ENCODE assay signal across 11 cellular contexts in the genomic region with DNA sequence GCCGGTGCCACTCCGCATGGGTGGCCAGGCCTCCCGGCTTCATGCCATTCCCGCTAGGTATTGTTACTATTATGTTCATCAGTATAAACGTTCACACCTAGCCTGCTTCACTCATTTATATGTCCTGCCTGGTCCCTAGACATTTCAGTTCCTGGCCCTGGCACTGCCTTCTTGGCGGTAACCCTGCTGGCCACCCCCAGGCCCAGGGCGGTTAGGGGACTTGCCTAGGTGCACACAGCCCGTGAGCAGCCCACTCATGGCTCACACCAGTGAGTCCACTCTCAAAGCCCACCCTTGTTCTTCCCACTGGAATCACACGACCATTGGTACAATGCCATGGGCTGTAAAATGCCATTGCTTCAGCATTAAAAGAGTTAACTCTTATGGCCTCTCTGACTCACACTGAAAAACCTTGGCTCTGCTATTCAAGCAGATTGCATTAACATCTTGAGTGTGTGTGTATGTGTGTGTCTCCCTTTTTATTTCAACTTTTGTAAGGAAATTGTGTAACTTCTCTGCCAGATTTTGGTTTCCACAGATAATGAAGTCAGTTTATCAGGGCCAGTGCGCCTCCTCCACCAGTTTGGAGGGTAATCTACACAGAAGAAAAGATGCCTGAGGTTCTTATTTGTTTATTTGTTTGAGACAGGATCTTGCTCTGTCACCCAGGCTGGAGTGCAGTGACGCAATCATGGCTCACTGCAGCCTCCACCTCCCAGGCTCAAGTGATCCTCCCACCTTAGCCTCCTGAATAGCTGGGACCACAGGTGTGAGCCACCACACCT.
DNase-seq lines count a peak whose midpoint lies in the region; ATAC-seq and TF ChIP-seq lines count a peak whose summit lies in the region.
"Had no signal": no experiment of that assay in that cellular context is flagged by ENCODE, and none has a peak within 500 bp of the region (broad histone marks: within the 10 kb centered on the region; RNA-seq: fewer than 3 reads in every experiment).

No MANE protein-coding gene starts in this region.

- peaks cover 76% of the 10 kb centered on the region for H3K79me2 ChIP-seq in smooth muscle cell (ENCODE audit: low read depth)

- H2AFZ ChIP-seq in smooth muscle cell (ENCODE audit: low read depth): no peak overlapping the region

- peak overlapping the region; percentile 46 for H3K4me2 ChIP-seq in smooth muscle cell

- no peaks in the 10 kb centered on the region for H3K9me3 Mint-ChIP-seq in HFFc6
- H3K9me3 Mint-ChIP-seq: activated B cell treated with CpG ODN at 0.5 μM for 24 hours had no signal

- H3K4me3 Mint-ChIP-seq in HFFc6: no peak overlapping the region
- H3K4me3 Mint-ChIP-seq: activated B cell treated with CpG ODN at 0.5 μM for 24 hours had no signal

- H3K27me3 ChIP-seq in SJSA1 (replicated peaks) (no peaks in the 10 kb centered on the region), smooth muscle cell (ENCODE audit: low read depth) (no peaks in the 10 kb centered on the region)

- H3K4me1 ChIP-seq in SJSA1 (replicated peaks): peaks cover 21% of the 10 kb centered on the region
- H3K4me1 ChIP-seq in smooth muscle cell (ENCODE audit: low read depth): no peaks in the 10 kb centered on the region

- H3K9me3 ChIP-seq in SJSA1 (replicated peaks): no peaks in the 10 kb centered on the region
- H3K9me3 ChIP-seq in smooth muscle cell (replicated peaks; ENCODE audit: low read depth): no peaks in the 10 kb centered on the region

- H3K27me3 Mint-ChIP-seq in HFFc6 (ENCODE audit: insufficient read depth): no peaks in the 10 kb centered on the region
- H3K27me3 Mint-ChIP-seq: activated B cell treated with CpG ODN at 0.5 μM for 24 hours had no signal

- H3K27ac ChIP-seq in SJSA1: peak overlapping the region; percentile 75
- H3K27ac ChIP-seq in smooth muscle cell (ENCODE audit: low read depth): peak overlapping the region; percentile 77

- no peak overlapping the region for H3K9ac ChIP-seq in smooth muscle cell (ENCODE audit: low read depth)

- no peak overlapping the region for H3K4me3 ChIP-seq in SJSA1
- no peak overlapping the region for H3K4me3 ChIP-seq in smooth muscle cell

- peaks cover 24% of the 10 kb centered on the region for H3K36me3 ChIP-seq in SJSA1
- H3K36me3 ChIP-seq in smooth muscle cell (ENCODE audit: low read depth): no peaks in the 10 kb centered on the region

- peak; percentile 81 for DNase-seq in HFFc6
- DNase-seq in SJSA1 (ENCODE audit: low read depth in 1 of 2, low spot score in 2 of 2): peak; percentile 77 to 89
- DNase-seq in fibroblast of peridontal ligament (ENCODE audit: extremely low read depth): peak; percentile 97
- DNase-seq in smooth muscle cell (lab: John Stamatoyannopoulos, UW; ENCODE audit: unreplicated experiment): no peak
- DNase-seq in ureter (ENCODE audit: low spot score): no peak
- DNase-seq in NCI-H1436 (lab: John Stamatoyannopoulos, UW): no peak
- DNase-seq: activated B cell treated with CpG ODN at 0.5 μM for 24 hours, caudate nucleus, NCI-H187 treated with DMSO at 0.1 percent for 48 hours had no signal

- peaks cover 16% of the 10 kb centered on the region; the same call in 1 of the 2 replicates for H3K36me3 Mint-ChIP-seq in HFFc6 (ENCODE audit: low read depth)

- H3F3A ChIP-seq in smooth muscle cell (ENCODE audit: low read depth): peaks cover 30% of the 10 kb centered on the region

- WGBS in smooth muscle cell (ENCODE audit: low lambda C conversion rate): 70% methylated on average over 11 of the region's 11 CpGs

- peaks cover 27% of the 10 kb centered on the region for H3K4me1 Mint-ChIP-seq in HFFc6 (ENCODE audit: low read depth)
- H3K4me1 Mint-ChIP-seq: activated B cell treated with CpG ODN at 0.5 μM for 24 hours had no signal

- ATAC-seq in GM21381 (IDR thresholded peaks at IDR 0.05; ENCODE audit: unreplicated experiment): no peak
- ATAC-seq in HG03354 (IDR thresholded peaks at IDR 0.05; ENCODE audit: poor library complexity, severe bottlenecking, unreplicated experiment): no peak

- H4K20me1 ChIP-seq in smooth muscle cell (ENCODE audit: low read depth): peaks cover 9% of the 10 kb centered on the region

- H3K27ac Mint-ChIP-seq in HFFc6: peak overlapping the region; percentile 67
- H3K27ac Mint-ChIP-seq: activated B cell treated with CpG ODN at 0.5 μM for 24 hours had no signal

- TF ChIP-seq CTCF in HFFc6 (IDR thresholded peaks at IDR 0.05): no peak
- TF ChIP-seq CTCF in smooth muscle cell (IDR thresholded peaks at IDR 0.05; ENCODE audit: borderline replicate concordance, insufficient read depth, poor library complexity, severe bottlenecking): no peak

Comparison
In these comparisons a context has a peak if more than half of its experiments do, and no peak if none do; other contexts are left out.
1. DNase-seq: peak in HFFc6 (single experiment), SJSA1 (2 of 2) and fibroblast of peridontal ligament (single experiment); none in smooth muscle cell (single experiment), ureter (single experiment) and NCI-H1436 (single experiment).